ENCODE assay signal across 9 cellular contexts in the genomic region with DNA sequence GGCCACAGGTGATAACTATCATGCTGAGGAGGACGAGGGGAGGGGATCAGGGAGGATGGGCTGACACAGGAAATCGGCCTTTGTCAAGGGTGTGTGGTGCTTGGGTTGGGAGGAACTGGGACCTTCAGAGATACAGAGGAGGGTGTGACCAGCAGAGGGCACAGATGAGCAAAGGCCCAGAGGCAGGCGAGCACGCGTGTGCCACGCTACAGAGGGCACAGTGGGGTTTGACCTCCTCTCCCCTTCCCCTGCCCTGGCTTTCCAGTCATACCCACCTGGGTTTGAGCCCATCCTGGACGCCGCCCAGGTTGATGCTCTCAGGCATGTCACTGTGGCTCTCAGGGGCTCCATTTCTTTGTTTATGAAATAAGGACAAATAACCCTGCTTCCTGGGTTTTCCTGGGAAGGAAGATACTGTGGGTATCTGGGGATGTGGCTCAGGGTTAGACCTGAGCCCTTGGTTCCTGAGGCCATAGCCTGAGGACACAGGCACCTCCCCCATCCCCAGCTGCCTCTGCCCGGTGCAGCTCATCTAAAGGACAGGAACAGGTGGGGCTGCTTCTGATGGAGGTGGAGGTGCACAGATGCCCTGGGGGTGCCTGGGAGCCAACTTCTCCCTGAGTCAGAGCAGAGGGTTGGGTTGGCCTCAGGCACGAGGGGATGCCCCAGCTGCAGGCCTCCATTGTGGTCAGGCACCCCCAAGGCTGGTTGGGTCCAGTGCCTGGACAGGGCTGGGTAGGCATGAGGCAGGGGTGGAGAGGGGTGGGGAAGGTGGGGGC. TPM values are rescaled to one million over a fixed set of nuclear protein-coding genes. Genes with fewer than 3 reads are reported as not detected.
DNase-seq lines count a peak whose midpoint lies in the region; ATAC-seq and TF ChIP-seq lines count a peak whose summit lies in the region.
"Had no signal": no experiment of that assay in that cellular context is flagged by ENCODE, and none has a peak within 500 bp of the region (broad histone marks: within the 10 kb centered on the region; RNA-seq: fewer than 3 reads in every experiment).

No MANE protein-coding gene starts in this region.

- no peak overlapping the region for H3K4me3 Mint-ChIP-seq in activated CD8-positive, alpha-beta memory T cell treated with anti-CD3 and anti-CD28 coated beads, Interleukin-2, amount 10 ng/mL, durations not matched to agents 7 days and 5 days
- H3K4me3 Mint-ChIP-seq in naive B cell, result no peak overlapping the region

- H3K4me1 Mint-ChIP-seq in activated CD8-positive, alpha-beta memory T cell treated with anti-CD3 and anti-CD28 coated beads, Interleukin-2, amount 10 ng/mL, durations not matched to agents 7 days and 5 days, result peaks cover 43% of the 10 kb centered on the region
- peaks cover 29 to 40% (median 32%) of the 10 kb centered on the region in 3 donors for H3K4me1 Mint-ChIP-seq in naive B cell

- H3K9me3 Mint-ChIP-seq in activated CD8-positive, alpha-beta memory T cell treated with anti-CD3 and anti-CD28 coated beads, Interleukin-2, amount 10 ng/mL, durations not matched to agents 7 days and 5 days (ENCODE audit: low read depth), result no peaks in the 10 kb centered on the region
- H3K9me3 Mint-ChIP-seq in naive B cell, result no peaks in the 10 kb centered on the region

- peak; percentile 30 for DNase-seq in NCI-H1092 treated with DMSO at 0.1 percent for 48 hours (lab: John Stamatoyannopoulos, UW)
- no peak for DNase-seq in NCI-H1092 (lab: John Stamatoyannopoulos, UW)
- peak; percentile 74 to 81 for DNase-seq in NOMO-1 (lab: John Stamatoyannopoulos, UW; ENCODE audit: unreplicated experiment in 2 of 2)
- peak; percentile 89 for DNase-seq in activated CD8-positive, alpha-beta memory T cell treated with anti-CD3 and anti-CD28 coated beads, Interleukin-2, amount 10 ng/mL, durations not matched to agents 7 days and 5 days
- peak; percentile 63 for DNase-seq in epithelial cell of esophagus (ENCODE audit: low read depth)
- DNase-seq in naive B cell, result peak; percentile 66
- peak; percentile 45 to 76 (median 56) for DNase-seq in stimulated activated naive CD4-positive, alpha-beta T cell (lab: John Stamatoyannopoulos, UW)

- no peaks in the 10 kb centered on the region for H3K36me3 Mint-ChIP-seq in activated CD8-positive, alpha-beta memory T cell treated with anti-CD3 and anti-CD28 coated beads, Interleukin-2, amount 10 ng/mL, durations not matched to agents 7 days and 5 days
- no peaks in the 10 kb centered on the region for H3K36me3 Mint-ChIP-seq in naive B cell

- CTCF ChIA-PET in activated CD8-positive, alpha-beta memory T cell treated with anti-CD3 and anti-CD28 coated beads, Interleukin-2, amount 10 ng/mL, durations not matched to agents 7 days and 5 days (lab: Charles Lee), result interaction anchor here (0.7 to 13.9 kb wide), 11 partner anchors 9 to 126 kb away, joined by 3 to 209 read pairs (median 8); a partner anchor contains a TSS

- H3K4me3 ChIP-seq in epithelial cell of esophagus (ENCODE audit: low read length), result no peak overlapping the region

- H3K27ac Mint-ChIP-seq in activated CD8-positive, alpha-beta memory T cell treated with anti-CD3 and anti-CD28 coated beads, Interleukin-2, amount 10 ng/mL, durations not matched to agents 7 days and 5 days, result peak overlapping the region; percentile 4
- H3K27ac Mint-ChIP-seq in naive B cell, result peak overlapping the region in 1 of 6 donors; percentile 95

- no peaks in the 10 kb centered on the region for H3K27me3 Mint-ChIP-seq in activated CD8-positive, alpha-beta memory T cell treated with anti-CD3 and anti-CD28 coated beads, Interleukin-2, amount 10 ng/mL, durations not matched to agents 7 days and 5 days
- H3K27me3 Mint-ChIP-seq in naive B cell, result peaks cover 8 to 11% (median 8%) of the 10 kb centered on the region in 3 donors

- peak; percentile 80 for TF ChIP-seq CTCF in epithelial cell of esophagus (IDR thresholded peaks at IDR 0.05; ENCODE audit: insufficient read depth, low read depth, low read length, missing control alignments)

- ATAC-seq in HG02870 (IDR thresholded peaks at IDR 0.05; ENCODE audit: unreplicated experiment) (peak; percentile 47), naive B cell (ENCODE audit: low read depth in 2 of 2) (peak; percentile 65 to 68)
- ATAC-seq in activated CD8-positive, alpha-beta memory T cell treated with anti-CD3 and anti-CD28 coated beads, Interleukin-2, amount 10 ng/mL, durations not matched to agents 7 days and 5 days, result peak; percentile 85

RNA-seq across cellular contexts. Expression of a gene that starts 51.8 kb away (rescaled TPM):
- total RNA-seq in activated CD8-positive, alpha-beta memory T cell treated with anti-CD3 and anti-CD28 coated beads, Interleukin-2, amount 10 ng/mL, durations not matched to agents 7 days and 5 days, result not detected
- polyA plus RNA-seq in naive B cell (ENCODE audit: low read depth in 6 of 6), result not detected
- total RNA-seq: skeletal muscle tissue had no signal
